1 cellular context compared by ENCODE assay signal in genomic region chr20:49752504-49752903, GRCh38.
TF ChIP-seq lines count a peak whose summit lies in the region.

No MANE protein-coding gene starts in this region.

TF ChIP-seq in HepG2, 621 proteins besides CTCF, POLR2A, EP300 and RAD21 (continued from another document):
- TF ChIP-seq, protein P1, sequence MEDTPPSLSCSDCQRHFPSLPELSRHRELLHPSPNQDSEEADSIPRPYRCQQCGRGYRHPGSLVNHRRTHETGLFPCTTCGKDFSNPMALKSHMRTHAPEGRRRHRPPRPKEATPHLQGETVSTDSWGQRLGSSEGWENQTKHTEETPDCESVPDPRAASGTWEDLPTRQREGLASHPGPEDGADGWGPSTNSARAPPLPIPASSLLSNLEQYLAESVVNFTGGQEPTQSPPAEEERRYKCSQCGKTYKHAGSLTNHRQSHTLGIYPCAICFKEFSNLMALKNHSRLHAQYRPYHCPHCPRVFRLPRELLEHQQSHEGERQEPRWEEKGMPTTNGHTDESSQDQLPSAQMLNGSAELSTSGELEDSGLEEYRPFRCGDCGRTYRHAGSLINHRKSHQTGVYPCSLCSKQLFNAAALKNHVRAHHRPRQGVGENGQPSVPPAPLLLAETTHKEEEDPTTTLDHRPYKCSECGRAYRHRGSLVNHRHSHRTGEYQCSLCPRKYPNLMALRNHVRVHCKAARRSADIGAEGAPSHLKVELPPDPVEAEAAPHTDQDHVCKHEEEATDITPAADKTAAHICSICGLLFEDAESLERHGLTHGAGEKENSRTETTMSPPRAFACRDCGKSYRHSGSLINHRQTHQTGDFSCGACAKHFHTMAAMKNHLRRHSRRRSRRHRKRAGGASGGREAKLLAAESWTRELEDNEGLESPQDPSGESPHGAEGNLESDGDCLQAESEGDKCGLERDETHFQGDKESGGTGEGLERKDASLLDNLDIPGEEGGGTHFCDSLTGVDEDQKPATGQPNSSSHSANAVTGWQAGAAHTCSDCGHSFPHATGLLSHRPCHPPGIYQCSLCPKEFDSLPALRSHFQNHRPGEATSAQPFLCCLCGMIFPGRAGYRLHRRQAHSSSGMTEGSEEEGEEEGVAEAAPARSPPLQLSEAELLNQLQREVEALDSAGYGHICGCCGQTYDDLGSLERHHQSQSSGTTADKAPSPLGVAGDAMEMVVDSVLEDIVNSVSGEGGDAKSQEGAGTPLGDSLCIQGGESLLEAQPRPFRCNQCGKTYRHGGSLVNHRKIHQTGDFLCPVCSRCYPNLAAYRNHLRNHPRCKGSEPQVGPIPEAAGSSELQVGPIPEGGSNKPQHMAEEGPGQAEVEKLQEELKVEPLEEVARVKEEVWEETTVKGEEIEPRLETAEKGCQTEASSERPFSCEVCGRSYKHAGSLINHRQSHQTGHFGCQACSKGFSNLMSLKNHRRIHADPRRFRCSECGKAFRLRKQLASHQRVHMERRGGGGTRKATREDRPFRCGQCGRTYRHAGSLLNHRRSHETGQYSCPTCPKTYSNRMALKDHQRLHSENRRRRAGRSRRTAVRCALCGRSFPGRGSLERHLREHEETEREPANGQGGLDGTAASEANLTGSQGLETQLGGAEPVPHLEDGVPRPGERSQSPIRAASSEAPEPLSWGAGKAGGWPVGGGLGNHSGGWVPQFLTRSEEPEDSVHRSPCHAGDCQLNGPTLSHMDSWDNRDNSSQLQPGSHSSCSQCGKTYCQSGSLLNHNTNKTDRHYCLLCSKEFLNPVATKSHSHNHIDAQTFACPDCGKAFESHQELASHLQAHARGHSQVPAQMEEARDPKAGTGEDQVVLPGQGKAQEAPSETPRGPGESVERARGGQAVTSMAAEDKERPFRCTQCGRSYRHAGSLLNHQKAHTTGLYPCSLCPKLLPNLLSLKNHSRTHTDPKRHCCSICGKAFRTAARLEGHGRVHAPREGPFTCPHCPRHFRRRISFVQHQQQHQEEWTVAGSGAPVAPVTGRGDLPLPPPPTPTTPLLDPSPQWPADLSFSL (CRISPR knock-in tag; IDR thresholded peaks at IDR 0.05) = no peak
- TF ChIP-seq ZSCAN9 (CRISPR knock-in tag; IDR thresholded peaks at IDR 0.05; ENCODE audit: borderline replicate concordance) = no peak
- TF ChIP-seq HNF4A (CRISPR knock-in tag; IDR thresholded peaks at IDR 0.05) = no peak
- TF ChIP-seq ZNF432 (CRISPR knock-in tag; IDR thresholded peaks at IDR 0.05; ENCODE audit: borderline replicate concordance) = no peak
